ENCODE assay signal across 1 cellular context in genomic region chr11:20387262-20388095, GRCh38.
TF ChIP-seq lines count a peak whose summit lies in the region.

Gene PRMT3, plus strand, starts transcription at chr11:20387716. Its CDS starts 31 bp downstream, at chr11:20387747.

TF ChIP-seq in K562, 482 proteins besides CTCF, POLR2A, EP300 and RAD21 (continued from another document and continues in another):
- TF ChIP-seq, protein P1, sequence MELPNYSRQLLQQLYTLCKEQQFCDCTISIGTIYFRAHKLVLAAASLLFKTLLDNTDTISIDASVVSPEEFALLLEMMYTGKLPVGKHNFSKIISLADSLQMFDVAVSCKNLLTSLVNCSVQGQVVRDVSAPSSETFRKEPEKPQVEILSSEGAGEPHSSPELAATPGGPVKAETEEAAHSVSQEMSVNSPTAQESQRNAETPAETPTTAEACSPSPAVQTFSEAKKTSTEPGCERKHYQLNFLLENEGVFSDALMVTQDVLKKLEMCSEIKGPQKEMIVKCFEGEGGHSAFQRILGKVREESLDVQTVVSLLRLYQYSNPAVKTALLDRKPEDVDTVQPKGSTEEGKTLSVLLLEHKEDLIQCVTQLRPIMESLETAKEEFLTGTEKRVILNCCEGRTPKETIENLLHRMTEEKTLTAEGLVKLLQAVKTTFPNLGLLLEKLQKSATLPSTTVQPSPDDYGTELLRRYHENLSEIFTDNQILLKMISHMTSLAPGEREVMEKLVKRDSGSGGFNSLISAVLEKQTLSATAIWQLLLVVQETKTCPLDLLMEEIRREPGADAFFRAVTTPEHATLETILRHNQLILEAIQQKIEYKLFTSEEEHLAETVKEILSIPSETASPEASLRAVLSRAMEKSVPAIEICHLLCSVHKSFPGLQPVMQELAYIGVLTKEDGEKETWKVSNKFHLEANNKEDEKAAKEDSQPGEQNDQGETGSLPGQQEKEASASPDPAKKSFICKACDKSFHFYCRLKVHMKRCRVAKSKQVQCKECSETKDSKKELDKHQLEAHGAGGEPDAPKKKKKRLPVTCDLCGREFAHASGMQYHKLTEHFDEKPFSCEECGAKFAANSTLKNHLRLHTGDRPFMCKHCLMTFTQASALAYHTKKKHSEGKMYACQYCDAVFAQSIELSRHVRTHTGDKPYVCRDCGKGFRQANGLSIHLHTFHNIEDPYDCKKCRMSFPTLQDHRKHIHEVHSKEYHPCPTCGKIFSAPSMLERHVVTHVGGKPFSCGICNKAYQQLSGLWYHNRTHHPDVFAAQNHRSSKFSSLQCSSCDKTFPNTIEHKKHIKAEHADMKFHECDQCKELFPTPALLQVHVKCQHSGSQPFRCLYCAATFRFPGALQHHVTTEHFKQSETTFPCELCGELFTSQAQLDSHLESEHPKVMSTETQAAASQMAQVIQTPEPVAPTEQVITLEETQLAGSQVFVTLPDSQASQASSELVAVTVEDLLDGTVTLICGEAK (IDR thresholded peaks at IDR 0.05): peak; percentile 42; the same call in 1 of the 2 replicates
- TF ChIP-seq, protein P1 (CRISPR knock-in tag; IDR thresholded peaks at IDR 0.05): no peak
- TF ChIP-seq, protein P2, sequence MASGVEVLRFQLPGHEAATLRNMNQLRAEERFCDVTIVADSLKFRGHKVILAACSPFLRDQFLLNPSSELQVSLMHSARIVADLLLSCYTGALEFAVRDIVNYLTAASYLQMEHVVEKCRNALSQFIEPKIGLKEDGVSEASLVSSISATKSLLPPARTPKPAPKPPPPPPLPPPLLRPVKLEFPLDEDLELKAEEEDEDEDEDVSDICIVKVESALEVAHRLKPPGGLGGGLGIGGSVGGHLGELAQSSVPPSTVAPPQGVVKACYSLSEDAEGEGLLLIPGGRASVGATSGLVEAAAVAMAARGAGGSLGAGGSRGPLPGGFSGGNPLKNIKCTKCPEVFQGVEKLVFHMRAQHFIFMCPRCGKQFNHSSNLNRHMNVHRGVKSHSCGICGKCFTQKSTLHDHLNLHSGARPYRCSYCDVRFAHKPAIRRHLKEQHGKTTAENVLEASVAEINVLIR (CRISPR knock-in tag; IDR thresholded peaks at IDR 0.05): peak; percentile 97
- TF ChIP-seq BHLHE40 (IDR thresholded peaks at IDR 0.05; ENCODE audit: low read length) (peak; percentile 98), SMAD4 (CRISPR knock-in tag; conservative IDR thresholded peaks at IDR 0.05) (peak; percentile 97), POLR2G (IDR thresholded peaks at IDR 0.05; ENCODE audit: low read depth, low read length) (peak; percentile 94), CHAMP1 (IDR thresholded peaks at IDR 0.05) (peak; percentile 88), CREB1 (IDR thresholded peaks at IDR 0.05) (peak; percentile 98), CREB1 (CRISPR knock-in tag; IDR thresholded peaks at IDR 0.05) (peak; percentile 97), CBX3 (IDR thresholded peaks at IDR 0.05; ENCODE audit: borderline replicate concordance in 1 of 2, low read length in 2 of 2) (peak in 1 of 2 experiments; percentile 54; a peak in 2 of 3 replicates), SIN3B (IDR thresholded peaks at IDR 0.05; ENCODE audit: low read depth) (peak; percentile 93), TEAD1 (CRISPR knock-in tag; IDR thresholded peaks at IDR 0.05) (peak in 1 of 2 experiments; percentile 66; a peak in 1 of 4 replicates), RBBP5 (IDR thresholded peaks at IDR 0.05; ENCODE audit: borderline replicate concordance, insufficient read depth, low read length, poor library complexity, severe bottlenecking) (peak; percentile 97), GMEB1 (CRISPR knock-in tag; IDR thresholded peaks at IDR 0.05) (peak; percentile 81), TAF9B (IDR thresholded peaks at IDR 0.05; ENCODE audit: partially characterized antibody) (peak; percentile 62), ZNF282 (CRISPR knock-in tag; IDR thresholded peaks at IDR 0.05) (0 out of 2 replicates have a peak, but pooled peaks have one; percentile 80), FOXO4 (CRISPR knock-in tag; IDR thresholded peaks at IDR 0.05) (peak; percentile 56; the same call in 1 of the 2 replicates), ZBTB43 (CRISPR knock-in tag; IDR thresholded peaks at IDR 0.05) (0 out of 2 replicates have a peak, but pooled peaks have one; percentile 62), SMARCB1 (IDR thresholded peaks at IDR 0.05; ENCODE audit: insufficient read length, low read depth) (no peak)
- TF ChIP-seq, protein P3, sequence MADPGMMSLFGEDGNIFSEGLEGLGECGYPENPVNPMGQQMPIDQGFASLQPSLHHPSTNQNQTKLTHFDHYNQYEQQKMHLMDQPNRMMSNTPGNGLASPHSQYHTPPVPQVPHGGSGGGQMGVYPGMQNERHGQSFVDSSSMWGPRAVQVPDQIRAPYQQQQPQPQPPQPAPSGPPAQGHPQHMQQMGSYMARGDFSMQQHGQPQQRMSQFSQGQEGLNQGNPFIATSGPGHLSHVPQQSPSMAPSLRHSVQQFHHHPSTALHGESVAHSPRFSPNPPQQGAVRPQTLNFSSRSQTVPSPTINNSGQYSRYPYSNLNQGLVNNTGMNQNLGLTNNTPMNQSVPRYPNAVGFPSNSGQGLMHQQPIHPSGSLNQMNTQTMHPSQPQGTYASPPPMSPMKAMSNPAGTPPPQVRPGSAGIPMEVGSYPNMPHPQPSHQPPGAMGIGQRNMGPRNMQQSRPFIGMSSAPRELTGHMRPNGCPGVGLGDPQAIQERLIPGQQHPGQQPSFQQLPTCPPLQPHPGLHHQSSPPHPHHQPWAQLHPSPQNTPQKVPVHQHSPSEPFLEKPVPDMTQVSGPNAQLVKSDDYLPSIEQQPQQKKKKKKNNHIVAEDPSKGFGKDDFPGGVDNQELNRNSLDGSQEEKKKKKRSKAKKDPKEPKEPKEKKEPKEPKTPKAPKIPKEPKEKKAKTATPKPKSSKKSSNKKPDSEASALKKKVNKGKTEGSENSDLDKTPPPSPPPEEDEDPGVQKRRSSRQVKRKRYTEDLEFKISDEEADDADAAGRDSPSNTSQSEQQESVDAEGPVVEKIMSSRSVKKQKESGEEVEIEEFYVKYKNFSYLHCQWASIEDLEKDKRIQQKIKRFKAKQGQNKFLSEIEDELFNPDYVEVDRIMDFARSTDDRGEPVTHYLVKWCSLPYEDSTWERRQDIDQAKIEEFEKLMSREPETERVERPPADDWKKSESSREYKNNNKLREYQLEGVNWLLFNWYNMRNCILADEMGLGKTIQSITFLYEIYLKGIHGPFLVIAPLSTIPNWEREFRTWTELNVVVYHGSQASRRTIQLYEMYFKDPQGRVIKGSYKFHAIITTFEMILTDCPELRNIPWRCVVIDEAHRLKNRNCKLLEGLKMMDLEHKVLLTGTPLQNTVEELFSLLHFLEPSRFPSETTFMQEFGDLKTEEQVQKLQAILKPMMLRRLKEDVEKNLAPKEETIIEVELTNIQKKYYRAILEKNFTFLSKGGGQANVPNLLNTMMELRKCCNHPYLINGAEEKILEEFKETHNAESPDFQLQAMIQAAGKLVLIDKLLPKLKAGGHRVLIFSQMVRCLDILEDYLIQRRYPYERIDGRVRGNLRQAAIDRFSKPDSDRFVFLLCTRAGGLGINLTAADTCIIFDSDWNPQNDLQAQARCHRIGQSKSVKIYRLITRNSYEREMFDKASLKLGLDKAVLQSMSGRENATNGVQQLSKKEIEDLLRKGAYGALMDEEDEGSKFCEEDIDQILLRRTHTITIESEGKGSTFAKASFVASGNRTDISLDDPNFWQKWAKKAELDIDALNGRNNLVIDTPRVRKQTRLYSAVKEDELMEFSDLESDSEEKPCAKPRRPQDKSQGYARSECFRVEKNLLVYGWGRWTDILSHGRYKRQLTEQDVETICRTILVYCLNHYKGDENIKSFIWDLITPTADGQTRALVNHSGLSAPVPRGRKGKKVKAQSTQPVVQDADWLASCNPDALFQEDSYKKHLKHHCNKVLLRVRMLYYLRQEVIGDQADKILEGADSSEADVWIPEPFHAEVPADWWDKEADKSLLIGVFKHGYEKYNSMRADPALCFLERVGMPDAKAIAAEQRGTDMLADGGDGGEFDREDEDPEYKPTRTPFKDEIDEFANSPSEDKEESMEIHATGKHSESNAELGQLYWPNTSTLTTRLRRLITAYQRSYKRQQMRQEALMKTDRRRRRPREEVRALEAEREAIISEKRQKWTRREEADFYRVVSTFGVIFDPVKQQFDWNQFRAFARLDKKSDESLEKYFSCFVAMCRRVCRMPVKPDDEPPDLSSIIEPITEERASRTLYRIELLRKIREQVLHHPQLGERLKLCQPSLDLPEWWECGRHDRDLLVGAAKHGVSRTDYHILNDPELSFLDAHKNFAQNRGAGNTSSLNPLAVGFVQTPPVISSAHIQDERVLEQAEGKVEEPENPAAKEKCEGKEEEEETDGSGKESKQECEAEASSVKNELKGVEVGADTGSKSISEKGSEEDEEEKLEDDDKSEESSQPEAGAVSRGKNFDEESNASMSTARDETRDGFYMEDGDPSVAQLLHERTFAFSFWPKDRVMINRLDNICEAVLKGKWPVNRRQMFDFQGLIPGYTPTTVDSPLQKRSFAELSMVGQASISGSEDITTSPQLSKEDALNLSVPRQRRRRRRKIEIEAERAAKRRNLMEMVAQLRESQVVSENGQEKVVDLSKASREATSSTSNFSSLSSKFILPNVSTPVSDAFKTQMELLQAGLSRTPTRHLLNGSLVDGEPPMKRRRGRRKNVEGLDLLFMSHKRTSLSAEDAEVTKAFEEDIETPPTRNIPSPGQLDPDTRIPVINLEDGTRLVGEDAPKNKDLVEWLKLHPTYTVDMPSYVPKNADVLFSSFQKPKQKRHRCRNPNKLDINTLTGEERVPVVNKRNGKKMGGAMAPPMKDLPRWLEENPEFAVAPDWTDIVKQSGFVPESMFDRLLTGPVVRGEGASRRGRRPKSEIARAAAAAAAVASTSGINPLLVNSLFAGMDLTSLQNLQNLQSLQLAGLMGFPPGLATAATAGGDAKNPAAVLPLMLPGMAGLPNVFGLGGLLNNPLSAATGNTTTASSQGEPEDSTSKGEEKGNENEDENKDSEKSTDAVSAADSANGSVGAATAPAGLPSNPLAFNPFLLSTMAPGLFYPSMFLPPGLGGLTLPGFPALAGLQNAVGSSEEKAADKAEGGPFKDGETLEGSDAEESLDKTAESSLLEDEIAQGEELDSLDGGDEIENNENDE (IDR thresholded peaks at IDR 0.05; ENCODE audit: low read depth, low read length): no peak
